ENCODE assay signal across 2 cellular contexts in genomic region chr5:150605546-150605945, GRCh38.
TF ChIP-seq lines count a peak whose summit lies in the region.

No MANE protein-coding gene starts in this region.

TF ChIP-seq in IMR-90, 13 proteins besides CTCF, POLR2A, EP300 and RAD21:
- TF ChIP-seq CEBPB (IDR thresholded peaks at IDR 0.05; ENCODE audit: low read depth, low read length) (no peak), BHLHE40 (IDR thresholded peaks at IDR 0.05; ENCODE audit: low read depth, low read length) (no peak), ELK1 (IDR thresholded peaks at IDR 0.05; ENCODE audit: borderline replicate concordance, low read depth, low read length) (no peak), USF2 (IDR thresholded peaks at IDR 0.05; ENCODE audit: low read depth, low read length) (no peak), RFX5 (IDR thresholded peaks at IDR 0.05; ENCODE audit: low read depth, low read length) (no peak), NFE2L2 (IDR thresholded peaks at IDR 0.05; ENCODE audit: low read depth, low read length) (no peak), MAFK (IDR thresholded peaks at IDR 0.05; ENCODE audit: low read depth, low read length) (no peak), RCOR1 (IDR thresholded peaks at IDR 0.05; ENCODE audit: insufficient replicate concordance, low read length) (no peak), MAZ (IDR thresholded peaks at IDR 0.05; ENCODE audit: borderline replicate concordance, low read depth, low read length) (no peak), SMC3 (IDR thresholded peaks at IDR 0.05; ENCODE audit: low read depth, low read length) (no peak)

TF ChIP-seq in GM12878, 131 proteins besides CTCF, POLR2A, EP300 and RAD21:
- TF ChIP-seq TAF1 (IDR thresholded peaks at IDR 0.05; ENCODE audit: borderline replicate concordance, low read depth, low read length) (no peak), PBX3 (IDR thresholded peaks at IDR 0.05; ENCODE audit: insufficient replicate concordance, low read depth, low read length) (peak; percentile 10), CREB1 (IDR thresholded peaks at IDR 0.05; ENCODE audit: low read depth) (no peak), BCL3 (IDR thresholded peaks at IDR 0.05; ENCODE audit: borderline replicate concordance, insufficient read depth, low read depth, low read length, poor library complexity, severe bottlenecking) (peak; percentile 13), BHLHE40 (IDR thresholded peaks at IDR 0.05; ENCODE audit: borderline replicate concordance in 1 of 2, low read depth in 2 of 2, low read length in 1 of 2) (no peak), PRDM15 (CRISPR knock-in tag; IDR thresholded peaks at IDR 0.05) (no peak), ESRRA (IDR thresholded peaks at IDR 0.05; ENCODE audit: low read length) (no peak)
